Comparison of ENCODE assay signal across 33 cellular contexts in genomic region chr9:11697101-11697500, GRCh38.
"Had no signal": no experiment of that assay in that cellular context is flagged by ENCODE, and none has a peak within 500 bp of the region (broad histone marks: within the 10 kb centered on the region; RNA-seq: fewer than 3 reads in every experiment).

No MANE protein-coding gene starts in this region.

- DNase-seq: Karpas-422, Kasumi-1, MG63, MM.1S, MV-4-11, NCI-H1048, NCI-H1092, NCI-H1092 treated with DMSO at 0.1 percent for 48 hours, NCI-H1105, NCI-H1105 treated with DMSO at 0.1 percent for 48 hours, NCI-H1417, NCI-H1417 treated with DMSO at 0.1 percent for 48 hours, NCI-H1436, NCI-H1436 treated with DMSO at 0.1 percent for 48 hours, NCI-H146, NCI-H1694, NCI-H1694 treated with DMSO at 0.1 percent for 48 hours, NCI-H187, NCI-H187 treated with DMSO at 0.1 percent for 48 hours, NCI-H1930, NCI-H2029, NCI-H2029 treated with DMSO at 0.1 percent for 48 hours, NCI-H2081, NCI-H2081 treated with DMSO at 0.1 percent for 48 hours, NCI-H2107, NCI-H2171, NCI-H2171 treated with DMSO at 0.1 percent for 48 hours, NCI-H2227 treated with DMSO at 0.1 percent for 48 hours, NCI-H226, NCI-H345, NCI-H446, NCI-H446 treated with DMSO at 0.1 percent for 48 hours, NCI-H510A had no signal
